ENCODE assay signal across 17 cellular contexts in the genomic region with DNA sequence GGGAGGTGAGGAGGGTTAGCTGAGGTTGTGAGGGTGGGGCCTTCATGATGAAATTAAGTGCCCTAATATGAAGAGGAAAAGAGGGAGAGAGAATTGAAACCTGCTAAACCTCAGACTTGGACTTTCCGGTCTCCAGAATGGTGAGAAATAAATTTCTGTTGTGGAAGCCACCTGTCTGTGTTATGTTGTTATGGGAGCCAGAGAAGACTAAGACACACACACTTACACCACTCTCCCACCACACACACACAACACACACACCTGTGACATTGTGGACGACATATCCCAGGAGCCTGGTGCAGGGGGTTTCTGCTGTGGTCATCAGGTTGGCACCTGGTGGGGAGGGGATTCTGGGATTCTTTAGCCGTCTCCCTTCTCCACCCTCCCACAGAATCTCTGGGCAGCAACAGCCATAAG. TPM values are rescaled to one million over a fixed set of nuclear protein-coding genes. Genes with fewer than 3 reads are reported as not detected.
DNase-seq lines count a peak whose midpoint lies in the region; ATAC-seq, FAIRE-seq and TF ChIP-seq lines count a peak whose summit lies in the region.
"Had no signal": no experiment of that assay in that cellular context is flagged by ENCODE, and none has a peak within 500 bp of the region (broad histone marks: within the 10 kb centered on the region; RNA-seq: fewer than 3 reads in every experiment).

No MANE protein-coding gene starts in this region.

- ATAC-seq in HG02642 (IDR thresholded peaks at IDR 0.05; ENCODE audit: poor library complexity, unreplicated experiment) (peak; percentile 26), HG03442 (IDR thresholded peaks at IDR 0.05; ENCODE audit: unreplicated experiment) (peak; percentile 17)
- ATAC-seq: heart right ventricle, right cardiac atrium, T-cell had no signal

- TF ChIP-seq CTCF in MCF 10A (IDR thresholded peaks at IDR 0.05; ENCODE audit: unreplicated experiment) (no peak), breast epithelium (IDR thresholded peaks at IDR 0.05) (no peak), brain microvascular endothelial cell (IDR thresholded peaks at IDR 0.05; ENCODE audit: low read depth, low read length, missing control alignments) (no peak)

- POLR2A ChIA-PET in MCF 10A (lab: Yijun Ruan, JAX): interaction anchor here (1.6 kb wide), 1 partner anchor 92 kb away, joined by 7 read pairs; no protein-coding TSS in a partner anchor

- in situ Hi-C loops in brain microvascular endothelial cell (cut with HindIII; ENCODE audit: low pct_ligation_motif_present, low sequenced_read_pairs): no loop called here

- H3K27me3 ChIP-seq in breast epithelium (peaks cover 0 to 5% of the 10 kb centered on the region in 2 donors), brain microvascular endothelial cell (replicated peaks) (no peaks in the 10 kb centered on the region)

- FAIRE-seq in urothelium cell line (lab: Jason Lieb, UNC): no peak
- FAIRE-seq: A204.1 had no signal

- H3K36me3 Mint-ChIP-seq in MCF 10A (ENCODE audit: insufficient read depth, unreplicated experiment): no peaks in the 10 kb centered on the region
- H3K36me3 Mint-ChIP-seq: T-cell had no signal

- no peak overlapping the region for H3K4me3 Mint-ChIP-seq in MCF 10A (ENCODE audit: unreplicated experiment)
- H3K4me3 Mint-ChIP-seq: T-cell had no signal

- intact Hi-C loops in MCF 10A (cut with micrococcal nuclease) (no loop called here), breast epithelium (cut with DNase I; ENCODE audit: low total_unique reads) (no loop called here)

- no peak overlapping the region for H3K4me3 ChIP-seq in breast epithelium
- no peak overlapping the region for H3K4me3 ChIP-seq in brain microvascular endothelial cell (ENCODE audit: low read depth, low read length)
- H3K4me3 ChIP-seq: heart right ventricle, transverse colon had no signal

- H3K27ac Mint-ChIP-seq in MCF 10A (ENCODE audit: low read depth, unreplicated experiment): peak overlapping the region; percentile 82
- H3K27ac Mint-ChIP-seq: T-cell had no signal

- no TSS peak for BruUV-seq in MCF 10A (replicated peaks; lab: Mats Ljungman, UMichigan)

- CTCF ChIA-PET in MCF 10A (lab: Yijun Ruan, JAX): no interaction called here

- H3K36me3 ChIP-seq in breast epithelium (no peaks in the 10 kb centered on the region), brain microvascular endothelial cell (replicated peaks) (no peaks in the 10 kb centered on the region)
- H3K36me3 ChIP-seq: heart right ventricle, transverse colon had no signal

- DNase-seq in MCF 10A (ENCODE audit: unreplicated experiment) (no peak), breast epithelium (ENCODE audit: low spot score in 2 of 2) (no peak), brain microvascular endothelial cell (no peak), urothelium cell line (ENCODE audit: low spot score) (no peak), NCI-H446 (lab: John Stamatoyannopoulos, UW) (no peak), DMS 273 (lab: John Stamatoyannopoulos, UW; ENCODE audit: unreplicated experiment) (no peak)
- DNase-seq: amygdala; effector CD8-positive, alpha-beta T cell; heart right ventricle; midbrain; right cardiac atrium; T-cell; transverse colon had no signal

- H3K4me1 Mint-ChIP-seq in MCF 10A (ENCODE audit: insufficient read depth, unreplicated experiment): peaks cover 19% of the 10 kb centered on the region
- H3K4me1 Mint-ChIP-seq: T-cell had no signal

- H3K9me3 Mint-ChIP-seq in MCF 10A (ENCODE audit: unreplicated experiment): peaks cover 7% of the 10 kb centered on the region

- no peak overlapping the region for H3K27ac ChIP-seq in breast epithelium
- no peak overlapping the region for H3K27ac ChIP-seq in brain microvascular endothelial cell
- H3K27ac ChIP-seq: heart right ventricle, transverse colon had no signal

- TF ChIP-seq POLR2A in breast epithelium (IDR thresholded peaks at IDR 0.05): no peak

- H3K9me3 ChIP-seq in breast epithelium: no peaks in the 10 kb centered on the region
- H3K9me3 ChIP-seq: heart right ventricle, transverse colon had no signal

- no peaks in the 10 kb centered on the region for H3K4me1 ChIP-seq in breast epithelium
- H3K4me1 ChIP-seq: heart right ventricle, transverse colon had no signal

- H3K27me3 Mint-ChIP-seq in MCF 10A (ENCODE audit: insufficient read depth, unreplicated experiment): no peaks in the 10 kb centered on the region

RNA-seq across cellular contexts. Expression of a gene that starts 14.0 kb away (rescaled TPM):
- not detected in 2 replicates for total RNA-seq in MCF 10A (2022)
- not detected for total RNA-seq in breast epithelium
- total RNA-seq: heart right ventricle, HT1080, right cardiac atrium, T-cell had no signal

RNA-seq across cellular contexts. Expression of a gene that starts 24.0 kb away (rescaled TPM):
- total RNA-seq in MCF 10A (2022) (not detected in 2 replicates), breast epithelium (10 to 100 TPM in 1 of 3 donors, under 1 TPM in 2; 0.44 to 14.7 (median 0.48) TPM)
- total RNA-seq: heart right ventricle, HT1080, right cardiac atrium, T-cell had no signal

RNA-seq across cellular contexts. Expression of a gene that starts 42.5 kb away (rescaled TPM):
- total RNA-seq in MCF 10A (2022) (not detected in 2 replicates), breast epithelium (10 to 100 TPM in 1 of 3 donors, under 1 TPM in 1, not detected in 1; 0.32 to 45.2 TPM)
- total RNA-seq: heart right ventricle, HT1080, right cardiac atrium, T-cell had no signal

RNA-seq across cellular contexts. Expression of a gene that starts 55.6 kb away (rescaled TPM):
- 0.19 TPM in 1 of 2 replicates, not detected in the other for total RNA-seq in MCF 10A (2022)
- total RNA-seq in breast epithelium: 100 to 1,000 TPM in 1 of 3 donors, 10 to 100 TPM in 1, not detected in 1; 16.1 to 182 TPM
- total RNA-seq: heart right ventricle, HT1080, right cardiac atrium, T-cell, transverse colon had no signal
